8 cellular contexts compared by ENCODE assay signal in genomic region chr5:58849995-58850667, GRCh38.
DNase-seq lines count a peak whose midpoint lies in the region; ATAC-seq, FAIRE-seq and TF ChIP-seq lines count a peak whose summit lies in the region.

No MANE protein-coding gene starts in this region.

- WGBS in upper lobe of left lung, 2 donors, result 23 to 32% methylated on average over 2 of the region's 2 CpGs

- H3K36me3 ChIP-seq in DOHH2 (ENCODE audit: control insufficient read depth, low read length), result no peaks in the 10 kb centered on the region
- no peaks in the 10 kb centered on the region for H3K36me3 ChIP-seq in HAP-1 (replicated peaks)
- H3K36me3 ChIP-seq in bronchial epithelial cell (ENCODE audit: control insufficient read depth, insufficient read depth, low read length), result no peaks in the 10 kb centered on the region
- no peaks in the 10 kb centered on the region for H3K36me3 ChIP-seq in kidney epithelial cell (ENCODE audit: control insufficient read depth, insufficient read depth, low read length)
- no peaks in the 10 kb centered on the region for H3K36me3 ChIP-seq in upper lobe of left lung

- H3K4me1 ChIP-seq in DOHH2 (ENCODE audit: control insufficient read depth, low read length) (no peaks in the 10 kb centered on the region), HAP-1 (no peaks in the 10 kb centered on the region), upper lobe of left lung (peaks cover 0 to 6% (median 3%) of the 10 kb centered on the region in 4 donors)

- TF ChIP-seq CTCF in DOHH2 (IDR thresholded peaks at IDR 0.05; ENCODE audit: low read depth, low read length, poor library complexity, severe bottlenecking) (peak; percentile 29), bronchial epithelial cell (IDR thresholded peaks at IDR 0.05; ENCODE audit: insufficient read depth, low read length, severe bottlenecking) (peak; percentile 40), kidney epithelial cell (IDR thresholded peaks at IDR 0.05; ENCODE audit: insufficient read depth, low read length, poor library complexity, severe bottlenecking) (peak; percentile 56), upper lobe of left lung (IDR thresholded peaks at IDR 0.05) (peak in 5 of 6 experiments; percentile 34 to 62 (median 45))

- in situ Hi-C loops in HAP-1 (cut with MboI; ENCODE audit: low sequenced_read_pairs), result loop anchor here (25.0 kb wide), 1 partner anchor 338 kb away; no protein-coding TSS in a partner anchor

- H3K4me2 ChIP-seq in DOHH2 (ENCODE audit: low read length), result no peak overlapping the region

- H3K9me2 ChIP-seq in DOHH2 (replicated peaks; ENCODE audit: control insufficient read depth, low read length), result no peaks in the 10 kb centered on the region

- peak; percentile 26 to 34 for DNase-seq in HAP-1 (ENCODE audit: low spot score in 2 of 2)
- DNase-seq in NCI-H524 (lab: John Stamatoyannopoulos, UW), result peak; percentile 51 to 77
- peak; percentile 44 for DNase-seq in bronchial epithelial cell (ENCODE audit: low read depth)
- DNase-seq in kidney epithelial cell (ENCODE audit: low read depth), result peak; percentile 12
- peak in 1 of 2 donors; percentile 28 for DNase-seq in upper lobe of left lung

- H3F3A ChIP-seq in DOHH2 (ENCODE audit: control insufficient read depth, insufficient read depth), result no peaks in the 10 kb centered on the region

- FAIRE-seq in bronchial epithelial cell (lab: Jason Lieb, UNC), result no peak

- H4K20me1 ChIP-seq in DOHH2 (ENCODE audit: control insufficient read depth, insufficient read depth, low read depth, low read length), result no peaks in the 10 kb centered on the region

- H3K27ac ChIP-seq in DOHH2 (ENCODE audit: low read depth, low read length), result no peak overlapping the region
- H3K27ac ChIP-seq in upper lobe of left lung, result no peak overlapping the region

- no peak for TF ChIP-seq POLR2A in upper lobe of left lung (IDR thresholded peaks at IDR 0.05)

- H3K9me3 ChIP-seq in DOHH2 (ENCODE audit: control insufficient read depth, insufficient read depth, low read length) (no peaks in the 10 kb centered on the region), HAP-1 (no peaks in the 10 kb centered on the region), upper lobe of left lung (no peaks in the 10 kb centered on the region)

- H3K79me2 ChIP-seq in DOHH2 (ENCODE audit: control insufficient read depth, low read length), result no peaks in the 10 kb centered on the region

- no peak for TF ChIP-seq EP300 in upper lobe of left lung (IDR thresholded peaks at IDR 0.05)

- H3K4me3 ChIP-seq in DOHH2 (ENCODE audit: low read length) (no peak overlapping the region), HAP-1 (no peak overlapping the region), bronchial epithelial cell (ENCODE audit: low read depth, low read length) (no peak overlapping the region), kidney epithelial cell (ENCODE audit: low read depth, low read length) (no peak overlapping the region), upper lobe of left lung (no peak overlapping the region)

- H3K27me3 ChIP-seq in DOHH2 (ENCODE audit: control insufficient read depth, low read length) (no peaks in the 10 kb centered on the region), HAP-1 (ENCODE audit: low read depth) (0 out of 2 replicates have a peak, but pooled peaks cover 2% of the 10 kb centered on the region), bronchial epithelial cell (ENCODE audit: control insufficient read depth, insufficient read depth, low read length) (peaks cover 3% of the 10 kb centered on the region), kidney epithelial cell (ENCODE audit: control insufficient read depth, insufficient read depth, low read length) (no peaks in the 10 kb centered on the region), upper lobe of left lung (no peaks in the 10 kb centered on the region)

- ATAC-seq in upper lobe of left lung (ENCODE audit: low FRiP score in 2 of 2) (peak; percentile 76 to 90), HG02981 (IDR thresholded peaks at IDR 0.05; ENCODE audit: unreplicated experiment) (no peak), GM21717 (IDR thresholded peaks at IDR 0.05; ENCODE audit: unreplicated experiment) (no peak)

Comparison
In these comparisons a context has a peak if more than half of its experiments do, and no peak if none do; other contexts are left out.
1. ATAC-seq: peak in upper lobe of left lung (2 of 2); none in HG02981 (single experiment) and GM21717 (single experiment).
2. Peak in every context shown above with its lines, with median percentiles within 50 percentile points of each other: CTCF ChIP-seq.